Comparison of ENCODE assay signal across 8 cellular contexts in the genomic region with DNA sequence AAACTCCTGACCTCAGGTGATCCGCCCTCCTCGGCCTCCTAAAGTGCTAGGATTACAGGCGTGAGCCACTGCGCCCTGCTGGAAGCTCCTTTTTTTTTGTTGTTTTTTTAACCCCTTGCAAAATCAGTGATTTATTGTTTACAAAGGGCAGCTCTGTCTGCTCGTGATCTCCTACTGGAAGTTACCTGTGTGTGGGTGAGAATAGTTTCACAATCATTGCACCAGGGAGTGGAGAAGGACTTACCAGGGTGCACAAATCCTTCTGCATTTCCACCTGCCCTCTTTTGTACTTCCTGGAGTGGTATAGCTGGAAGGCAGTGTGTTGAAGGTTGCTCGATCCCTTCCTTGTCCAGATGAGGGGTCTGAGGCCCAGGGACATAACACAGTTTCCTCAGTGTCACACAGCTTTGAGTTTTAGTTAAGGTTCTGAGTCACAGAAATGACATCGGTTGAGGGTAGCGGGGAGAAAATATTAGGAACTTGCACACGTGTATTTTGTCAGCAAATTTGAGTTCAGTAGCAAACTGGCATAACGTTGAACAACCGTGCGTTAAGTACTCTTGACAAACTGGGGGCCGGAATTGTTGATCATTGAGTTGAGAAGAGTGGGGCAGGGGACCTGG. TPM values are rescaled to one million over a fixed set of nuclear protein-coding genes. Genes with fewer than 3 reads are reported as not detected.
DNase-seq lines count a peak whose midpoint lies in the region; ATAC-seq and TF ChIP-seq lines count a peak whose summit lies in the region.

No MANE protein-coding gene starts in this region.

- H3K27me3 Mint-ChIP-seq in CD4-positive, CD25-positive, alpha-beta regulatory T cell, result no peaks in the 10 kb centered on the region
- no peaks in the 10 kb centered on the region for H3K27me3 Mint-ChIP-seq in endodermal cell (ENCODE audit: insufficient read depth)

- peaks cover 93% of the 10 kb centered on the region for H3K79me2 ChIP-seq in MM.1S (ENCODE audit: low read length)
- peaks cover 89% of the 10 kb centered on the region for H3K79me2 ChIP-seq in osteoblast (ENCODE audit: insufficient read depth, low read length)

- no peak for ATAC-seq in CD4-positive, CD25-positive, alpha-beta regulatory T cell (ENCODE audit: low read depth in 2 of 2)

- no peaks in the 10 kb centered on the region for H3K36me3 ChIP-seq in CD4-positive, CD25-positive, alpha-beta regulatory T cell (ENCODE audit: control insufficient read depth, insufficient read depth, low read length)
- H3K36me3 ChIP-seq in MM.1S (replicated peaks; ENCODE audit: insufficient read depth, low read length) (no peaks in the 10 kb centered on the region), ectodermal cell (ENCODE audit: control insufficient read depth, insufficient read depth, low read length) (no peaks in the 10 kb centered on the region), osteoblast (ENCODE audit: insufficient read depth, low read length) (no peaks in the 10 kb centered on the region), endodermal cell (ENCODE audit: control insufficient read depth, insufficient read depth, low read length) (no peaks in the 10 kb centered on the region)

- H3K4me1 Mint-ChIP-seq in CD4-positive, CD25-positive, alpha-beta regulatory T cell, result peaks cover 21 to 60% (median 39%) of the 10 kb centered on the region in 4 donors
- H3K4me1 Mint-ChIP-seq in endodermal cell, result peaks cover 14% of the 10 kb centered on the region

- H3K4me2 ChIP-seq in MM.1S (ENCODE audit: low read depth, low read length), result 0 out of 2 replicates have a peak overlapping the region, but pooled peaks have one; percentile 13
- H3K4me2 ChIP-seq in osteoblast (ENCODE audit: insufficient read depth, low read length), result no peak overlapping the region

- H3F3A ChIP-seq in MM.1S (ENCODE audit: insufficient read depth, low read length), result 0 out of 2 replicates have a peak, but pooled peaks cover 14% of the 10 kb centered on the region

- H3K36me3 Mint-ChIP-seq in CD4-positive, CD25-positive, alpha-beta regulatory T cell, result peaks cover 4% of the 10 kb centered on the region
- H3K36me3 Mint-ChIP-seq in endodermal cell (ENCODE audit: low read depth), result peaks cover 16% of the 10 kb centered on the region

- WGBS in ectodermal cell, 2 experiments, result 86 to 89% methylated on average over 13 of the region's 13 CpGs
- WGBS in endodermal cell (ENCODE audit: insufficient coverage in 1 of 2, insufficient read length in 1 of 2), 2 experiments, result 89 to 90% methylated on average over 11 to 13 of the region's 13 CpGs

- DNase-seq in CD4-positive, CD25-positive, alpha-beta regulatory T cell, result no peak
- DNase-seq in MM.1S (no peak), osteoblast (ENCODE audit: insufficient read length, low spot score, missing footprints) (no peak), NCI-H128 (lab: John Stamatoyannopoulos, UW; ENCODE audit: unreplicated experiment) (no peak), NCI-H748 (lab: John Stamatoyannopoulos, UW; ENCODE audit: unreplicated experiment) (no peak), endodermal cell (no peak), activated gamma-delta T cell treated with Interleukin-2 at 50 U/mL for 16 hours (no peak)

- H3K27ac ChIP-seq in CD4-positive, CD25-positive, alpha-beta regulatory T cell (ENCODE audit: insufficient read depth, low read length, poor library complexity, severe bottlenecking), result no peak overlapping the region
- H3K27ac ChIP-seq in MM.1S (ENCODE audit: low read length), result no peak overlapping the region
- peak overlapping the region; percentile 22 for H3K27ac ChIP-seq in ectodermal cell (ENCODE audit: insufficient read depth, low read depth, low read length, poor library complexity, severe bottlenecking)
- H3K27ac ChIP-seq in osteoblast (ENCODE audit: low read depth, low read length), result peak overlapping the region; percentile 79
- H3K27ac ChIP-seq in endodermal cell (ENCODE audit: low read depth, low read length), result no peak overlapping the region

- no peaks in the 10 kb centered on the region for H3K9me3 ChIP-seq in CD4-positive, CD25-positive, alpha-beta regulatory T cell (ENCODE audit: control insufficient read depth in 2 of 2, low read length in 2 of 2)
- H3K9me3 ChIP-seq in MM.1S (replicated peaks; ENCODE audit: insufficient read depth, low read length) (no peaks in the 10 kb centered on the region), ectodermal cell (ENCODE audit: control insufficient read depth, low read length) (no peaks in the 10 kb centered on the region), osteoblast (ENCODE audit: low read depth, low read length) (no peaks in the 10 kb centered on the region), endodermal cell (ENCODE audit: control insufficient read depth, low read length) (peaks cover 18% of the 10 kb centered on the region)

- no peak for TF ChIP-seq CTCF in MM.1S (IDR thresholded peaks at IDR 0.05; ENCODE audit: low read length)
- TF ChIP-seq CTCF in osteoblast (IDR thresholded peaks at IDR 0.05; ENCODE audit: extremely low read depth, low read depth, low read length), result no peak
- TF ChIP-seq CTCF in endodermal cell (conservative IDR thresholded peaks at IDR 0.05), result no peak

- H3K9me3 Mint-ChIP-seq in CD4-positive, CD25-positive, alpha-beta regulatory T cell, result peaks cover 0 to 1% (median 0%) of the 10 kb centered on the region in 7 donors
- H3K9me3 Mint-ChIP-seq in endodermal cell, result peaks cover 31% of the 10 kb centered on the region

- H4K20me1 ChIP-seq in MM.1S (ENCODE audit: insufficient read depth, low read length) (0 out of 2 replicates have a peak, but pooled peaks cover 3% of the 10 kb centered on the region), osteoblast (ENCODE audit: insufficient read depth, low read length) (peaks cover 3% of the 10 kb centered on the region)

- H3K27ac Mint-ChIP-seq in CD4-positive, CD25-positive, alpha-beta regulatory T cell, result peak overlapping the region in 2 of 3 donors; percentile 54 to 76
- H3K27ac Mint-ChIP-seq in endodermal cell, result no peak overlapping the region

- H3K27me3 ChIP-seq in CD4-positive, CD25-positive, alpha-beta regulatory T cell (ENCODE audit: control insufficient read depth, insufficient read depth, low read length), result no peaks in the 10 kb centered on the region
- H3K27me3 ChIP-seq in MM.1S (replicated peaks; ENCODE audit: insufficient read depth, low read length) (no peaks in the 10 kb centered on the region), ectodermal cell (ENCODE audit: control insufficient read depth, insufficient read depth, low read length, poor library complexity, severe bottlenecking) (no peaks in the 10 kb centered on the region), osteoblast (ENCODE audit: insufficient read depth, low read length) (no peaks in the 10 kb centered on the region), endodermal cell (ENCODE audit: control insufficient read depth, insufficient read depth, low read length, poor library complexity, severe bottlenecking) (no peaks in the 10 kb centered on the region)

- H3K4me3 ChIP-seq in CD4-positive, CD25-positive, alpha-beta regulatory T cell (ENCODE audit: low read depth, low read length), result no peak overlapping the region
- H3K4me3 ChIP-seq in MM.1S (ENCODE audit: low read length) (no peak overlapping the region), ectodermal cell (ENCODE audit: insufficient read depth, low read depth, low read length) (no peak overlapping the region), osteoblast (ENCODE audit: insufficient read depth, low read length) (no peak overlapping the region), endodermal cell (ENCODE audit: low read length) (no peak overlapping the region)

- H3K9ac ChIP-seq in MM.1S (ENCODE audit: low read length), result no peak overlapping the region
- no peak overlapping the region for H3K9ac ChIP-seq in endodermal cell (ENCODE audit: extremely low read depth, low read length, poor library complexity, severe bottlenecking)

- H3K9me2 ChIP-seq in MM.1S (replicated peaks; ENCODE audit: insufficient read depth, low read length), result no peaks in the 10 kb centered on the region

- no peak overlapping the region for H2AFZ ChIP-seq in MM.1S (ENCODE audit: low read length)
- H2AFZ ChIP-seq in osteoblast (ENCODE audit: low read length), result no peak overlapping the region

- H3K4me1 ChIP-seq in CD4-positive, CD25-positive, alpha-beta regulatory T cell (ENCODE audit: control insufficient read depth, insufficient read depth, low read length, poor library complexity, severe bottlenecking), result peaks cover 15% of the 10 kb centered on the region
- H3K4me1 ChIP-seq in MM.1S (ENCODE audit: low read length) (peaks cover 34% of the 10 kb centered on the region), ectodermal cell (ENCODE audit: control insufficient read depth, insufficient read depth, low read length) (peaks cover 29% of the 10 kb centered on the region), osteoblast (ENCODE audit: insufficient read depth, low read length) (peaks cover 35% of the 10 kb centered on the region), endodermal cell (ENCODE audit: control insufficient read depth, insufficient read depth, low read length) (peaks cover 7% of the 10 kb centered on the region)

- peak overlapping the region in 1 of 4 donors; percentile 1 for H3K4me3 Mint-ChIP-seq in CD4-positive, CD25-positive, alpha-beta regulatory T cell
- H3K4me3 Mint-ChIP-seq in endodermal cell, result no peak overlapping the region

RNA-seq across cellular contexts. Expression of a gene that starts 11.3 kb away (rescaled TPM):
- 23.3 TPM for total RNA-seq in CD4-positive, CD25-positive, alpha-beta regulatory T cell
- polyA plus RNA-seq in CD4-positive, CD25-positive, alpha-beta regulatory T cell, result 1 to 10 TPM; 2.6 to 3.9 (median 3.1) TPM
- 46.3 TPM for polyA plus RNA-seq in ectodermal cell (2013, experiment 1 of 4)
- 49.7 TPM for polyA plus RNA-seq in ectodermal cell (2013, experiment 2 of 4)
- 36.4 TPM for polyA plus RNA-seq in ectodermal cell (2013, experiment 3 of 4)
- polyA plus RNA-seq in ectodermal cell (2013, experiment 4 of 4), result 39.6 TPM
- 60.4 and 65.7 TPM in 2 replicates for total RNA-seq in osteoblast
- 10 to 100 TPM; 29.8 to 31.0 TPM for total RNA-seq in endodermal cell
- 44.2 TPM for polyA plus RNA-seq in endodermal cell (2013, experiment 1 of 2)
- 40.5 TPM for polyA plus RNA-seq in endodermal cell (2013, experiment 2 of 2)

Comparison
In these comparisons a context has a peak if more than half of its experiments do, and no peak if none do; other contexts are left out.
1. H3K27ac ChIP-seq: peak in ectodermal cell (single experiment) and osteoblast (single experiment); none in CD4-positive, CD25-positive, alpha-beta regulatory T cell (single experiment), MM.1S (single experiment) and endodermal cell (single experiment).